In genomic region chr6:42834056-42834455, GRCh38 we compare ENCODE assay signal across 26 cellular contexts.
"Had no signal": no experiment of that assay in that cellular context is flagged by ENCODE, and none has a peak within 500 bp of the region (broad histone marks: within the 10 kb centered on the region; RNA-seq: fewer than 3 reads in every experiment).

No MANE protein-coding gene starts in this region.

- H3K4me2 ChIP-seq: KMS-11, SK-N-SH had no signal

- H3K27ac Mint-ChIP-seq: IgD-negative memory B cell had no signal

- H3K27me3 Mint-ChIP-seq: IgD-negative memory B cell had no signal

- ATAC-seq: K562, Panc1, PC-3 had no signal

- H3K4me3 ChIP-seq: K562 had no signal

- DNase-seq: Kasumi-1, MV-4-11, NCI-H1092, NCI-H1105 treated with DMSO at 0.1 percent for 48 hours, NCI-H1417 treated with DMSO at 0.1 percent for 48 hours, NCI-H146, NCI-H1694 treated with DMSO at 0.1 percent for 48 hours, NCI-H1930, NCI-H2081, NCI-H2107, NCI-H2227 treated with DMSO at 0.1 percent for 48 hours, NCI-H446, NCI-H510A, NCI-H524 treated with DMSO at 0.1 percent for 48 hours, NCI-H69, NCI-H774, PC-3, SHP77, SK-N-SH, SW 1271 had no signal

- H3K9me2 ChIP-seq: SK-N-SH had no signal

- H3K9me3 Mint-ChIP-seq: IgD-negative memory B cell had no signal

- H3K4me3 Mint-ChIP-seq: IgD-negative memory B cell had no signal

- H3K9me3 ChIP-seq: SK-N-SH had no signal

- H3K27ac ChIP-seq: HL-60, KMS-11, RWPE1 had no signal
